ENCODE assay signal across 21 cellular contexts in genomic region chr2:24517247-24517646, GRCh38. TPM values are rescaled to one million over a fixed set of nuclear protein-coding genes. Genes with fewer than 3 reads are reported as not detected.
DNase-seq lines count a peak whose midpoint lies in the region; ATAC-seq, FAIRE-seq and TF ChIP-seq lines count a peak whose summit lies in the region.
"Had no signal": no experiment of that assay in that cellular context is flagged by ENCODE, and none has a peak within 500 bp of the region (broad histone marks: within the 10 kb centered on the region; RNA-seq: fewer than 3 reads in every experiment).

No MANE protein-coding gene starts in this region.

- H3K4me1 ChIP-seq in A549 (peaks cover 15% of the 10 kb centered on the region), GM23338 (ENCODE audit: insufficient read depth) (no peaks in the 10 kb centered on the region), upper lobe of right lung (peaks cover 24% of the 10 kb centered on the region)
- peaks cover 4 to 11% of the 10 kb centered on the region in 2 donors for H3K4me1 ChIP-seq in naive thymus-derived CD4-positive, alpha-beta T cell (ENCODE audit: control insufficient read depth in 2 of 2, insufficient read depth in 2 of 2, low read length in 2 of 2)

- H3K27me3 ChIP-seq in GM23338 (ENCODE audit: insufficient read depth) (no peaks in the 10 kb centered on the region), upper lobe of right lung (no peaks in the 10 kb centered on the region)
- H3K27me3 ChIP-seq in naive thymus-derived CD4-positive, alpha-beta T cell (ENCODE audit: control insufficient read depth in 2 of 2, insufficient read depth in 2 of 2, low read length in 2 of 2) = no peaks in the 10 kb centered on the region

- H3K9me3 ChIP-seq in A549 (no peaks in the 10 kb centered on the region), upper lobe of right lung (no peaks in the 10 kb centered on the region)
- H3K9me3 ChIP-seq in naive thymus-derived CD4-positive, alpha-beta T cell (ENCODE audit: control insufficient read depth in 2 of 3, low read length in 3 of 3) = no peaks in the 10 kb centered on the region

- H3K27ac ChIP-seq in A549 (no peak overlapping the region), GM23338 (ENCODE audit: low read depth) (peak overlapping the region; percentile 61; the same call in 1 of the 2 replicates), upper lobe of right lung (no peak overlapping the region)
- H3K27ac ChIP-seq in naive thymus-derived CD4-positive, alpha-beta T cell (ENCODE audit: low read depth, low read length) = no peak overlapping the region
- H3K27ac ChIP-seq: SK-N-MC had no signal

- H3K9me3 Mint-ChIP-seq in GM23338 (no peaks in the 10 kb centered on the region), brain (peaks cover 15 to 31% (median 26%) of the 10 kb centered on the region in 5 experiments)
- peaks cover 0 to 6% (median 0%) of the 10 kb centered on the region in 11 donors for H3K9me3 Mint-ChIP-seq in naive thymus-derived CD4-positive, alpha-beta T cell
- H3K9me3 Mint-ChIP-seq: HFFc6 had no signal

- no peak overlapping the region for H2AFZ ChIP-seq in GM23338

- H3F3A ChIP-seq in GM23338 (replicated peaks; ENCODE audit: low read depth) = no peaks in the 10 kb centered on the region

- H3K36me3 Mint-ChIP-seq in GM23338 (ENCODE audit: low read depth) (no peaks in the 10 kb centered on the region), brain (peaks cover 42% of the 10 kb centered on the region)
- H3K36me3 Mint-ChIP-seq in naive thymus-derived CD4-positive, alpha-beta T cell = peaks cover 0 to 14% (median 8%) of the 10 kb centered on the region in 5 donors

- H3K9me2 ChIP-seq in GM23338 (ENCODE audit: insufficient read depth) = no peaks in the 10 kb centered on the region

- TF ChIP-seq POLR2A in A549 (IDR thresholded peaks at IDR 0.05; ENCODE audit: low read length) = no peak

- ATAC-seq in A549 (no peak), GM23338 (no peak), upper lobe of right lung (no peak)
- ATAC-seq in naive thymus-derived CD4-positive, alpha-beta T cell = peak; percentile 36

- peaks cover 2% of the 10 kb centered on the region; the same call in 1 of the 3 replicates for H3K4me1 Mint-ChIP-seq in GM23338
- peaks cover 39% of the 10 kb centered on the region for H3K4me1 Mint-ChIP-seq in brain
- H3K4me1 Mint-ChIP-seq in naive thymus-derived CD4-positive, alpha-beta T cell = peaks cover 32 to 84% (median 76%) of the 10 kb centered on the region in 7 donors

- TF ChIP-seq RAD21 in A549 (conservative IDR thresholded peaks at IDR 0.05 in 1 of 2, IDR thresholded peaks at IDR 0.05 in 1 of 2) = no peak

- H3K27me3 Mint-ChIP-seq in GM23338 (ENCODE audit: insufficient read depth, low read depth, poor library complexity) (no peaks in the 10 kb centered on the region), brain (peaks cover 3% of the 10 kb centered on the region)
- no peaks in the 10 kb centered on the region for H3K27me3 Mint-ChIP-seq in naive thymus-derived CD4-positive, alpha-beta T cell

- POLR2A ChIA-PET in A549 (lab: Yijun Ruan, JAX) = no interaction called here
- POLR2A ChIA-PET in naive thymus-derived CD4-positive, alpha-beta T cell (lab: Charles Lee) = no interaction called here

- H3K4me3 ChIP-seq in A549 (no peak overlapping the region), GM23338 (no peak overlapping the region), upper lobe of right lung (no peak overlapping the region)
- no peak overlapping the region for H3K4me3 ChIP-seq in naive thymus-derived CD4-positive, alpha-beta T cell (ENCODE audit: low read length)
- H3K4me3 ChIP-seq: SK-N-MC had no signal

- 89% methylated on average over 5 of the region's 5 CpGs for WGBS in A549 (ENCODE audit: missing lambda C conversion rate)

- intact Hi-C loops in naive thymus-derived CD4-positive, alpha-beta T cell (cut with micrococcal nuclease) = loop anchor here in 1 of 2 donors (5.0 kb wide), 1 partner anchor 60 kb away; no protein-coding TSS in a partner anchor
- intact Hi-C loops in upper lobe of right lung (cut with DNase I) = no loop called here

- H3K4me2 ChIP-seq in A549 = no peak overlapping the region
- no peak overlapping the region for H3K4me2 ChIP-seq in GM23338

- H3K36me3 ChIP-seq in GM23338 (ENCODE audit: insufficient read depth) (no peaks in the 10 kb centered on the region), upper lobe of right lung (no peaks in the 10 kb centered on the region)
- H3K36me3 ChIP-seq in naive thymus-derived CD4-positive, alpha-beta T cell (ENCODE audit: control insufficient read depth in 2 of 3, insufficient read depth in 3 of 3, low read length in 3 of 3) = no peaks in the 10 kb centered on the region

- no peak overlapping the region for H3K27ac Mint-ChIP-seq in GM23338
- peak overlapping the region in 3 of 5 experiments; percentile 31 to 82 (median 34) for H3K27ac Mint-ChIP-seq in brain
- peak overlapping the region in 3 of 9 donors; percentile 8 to 11 (median 11) for H3K27ac Mint-ChIP-seq in naive thymus-derived CD4-positive, alpha-beta T cell
- H3K27ac Mint-ChIP-seq: HFFc6 had no signal

- DNase-seq in A549 (ENCODE audit: low read depth in 1 of 2, low spot score in 1 of 2) = no peak
- DNase-seq in GM23338 (ENCODE audit: low spot score) = no peak
- DNase-seq in naive thymus-derived CD4-positive, alpha-beta T cell = no peak
- no peak for DNase-seq in upper lobe of right lung
- DNase-seq in stimulated activated CD4-positive, alpha-beta T cell treated with anti-CD3 and anti-CD28 coated beads, Interleukin-2, amount 100 ng/mL, for 24 hours = no peak
- DNase-seq in DMS53 (lab: John Stamatoyannopoulos, UW) = no peak
- DNase-seq in midbrain (lab: John Stamatoyannopoulos, UW) = no peak
- DNase-seq: activated naive CD4-positive, alpha-beta T cell treated with Interleukin-2 at 50 U/mL for 16 hours; aorta; C1 segment of cervical spinal cord; HFFc6; KG1; kidney glomerular epithelial cell; NCI-H1436 treated with DMSO at 0.1 percent for 48 hours; NCI-H2171 treated with DMSO at 0.1 percent for 48 hours; NCI-H526; RPMI8226; stimulated activated CD4-positive, alpha-beta T cell treated with anti-CD3 and anti-CD28 coated beads, Interleukin-12 subunit alpha, Interleukin-12 subunit beta, amount 100 ng/mL, for 4 hours had no signal

- peak; percentile 28 for FAIRE-seq in A549 (lab: Jason Lieb, UNC)
- FAIRE-seq: D721Med had no signal

- H3K4me3 Mint-ChIP-seq in GM23338 (no peak overlapping the region), brain (no peak overlapping the region)
- H3K4me3 Mint-ChIP-seq in naive thymus-derived CD4-positive, alpha-beta T cell = peak overlapping the region in 2 of 10 donors; percentile 60 to 72
- H3K4me3 Mint-ChIP-seq: HFFc6 had no signal

- 0 out of 2 replicates have a peak, but pooled peaks cover 10% of the 10 kb centered on the region for H3K79me2 ChIP-seq in GM23338 (replicated peaks; ENCODE audit: insufficient read depth)

- no peak for TF ChIP-seq CTCF in A549 (IDR thresholded peaks at IDR 0.05)
- no peak for TF ChIP-seq CTCF in GM23338 (conservative IDR thresholded peaks at IDR 0.05; ENCODE audit: low read depth in 2 of 2)
- TF ChIP-seq CTCF in brain (conservative IDR thresholded peaks at IDR 0.05) = no peak
- no peak for TF ChIP-seq CTCF in upper lobe of right lung (IDR thresholded peaks at IDR 0.05)

- no peak for TF ChIP-seq EP300 in A549 (IDR thresholded peaks at IDR 0.05)

- CTCF ChIA-PET in A549 (lab: Yijun Ruan, JAX) = interaction anchor here (0.5 to 0.9 kb wide), 3 partner anchors 13 to 816 kb away, joined by 3 read pairs; no protein-coding TSS in a partner anchor
- CTCF ChIA-PET in naive thymus-derived CD4-positive, alpha-beta T cell (lab: Charles Lee) = interaction anchor here (1.5 kb wide), 1 partner anchor 26 kb away, joined by 3 read pairs; no protein-coding TSS in a partner anchor

- H4K20me1 ChIP-seq in GM23338 (replicated peaks; ENCODE audit: insufficient read depth) = no peaks in the 10 kb centered on the region

TF ChIP-seq in A549, 52 proteins besides CTCF, POLR2A, EP300 and RAD21 (continues in another document):
- TF ChIP-seq MAFK (IDR thresholded peaks at IDR 0.05; ENCODE audit: partially characterized antibody) (no peak), MAX (IDR thresholded peaks at IDR 0.05) (no peak), ZNF302 (CRISPR knock-in tag; IDR thresholded peaks at IDR 0.05) (no peak), MAZ (IDR thresholded peaks at IDR 0.05; ENCODE audit: borderline replicate concordance, low read depth, low read length) (no peak), HES2 (IDR thresholded peaks at IDR 0.05) (no peak), HEYL (CRISPR knock-in tag; IDR thresholded peaks at IDR 0.05) (no peak)

TF ChIP-seq in GM23338, 12 proteins besides CTCF, POLR2A, EP300 and RAD21 (continues in another document):
- TF ChIP-seq POLR2AphosphoS5 (IDR thresholded peaks at IDR 0.05; ENCODE audit: low read depth) (no peak), CREB1 (CRISPR knock-in tag; IDR thresholded peaks at IDR 0.05; ENCODE audit: low read depth) (no peak), ZNF114 (CRISPR knock-in tag; IDR thresholded peaks at IDR 0.05) (no peak)

RNA-seq across cellular contexts. Expression of gene NCOA1, which starts 26.2 kb away (rescaled TPM):
- polyA plus RNA-seq in A549 (2011; rRNA removed) = 29.9 and 31.0 TPM in 2 replicates
- 7.6 and 9.6 TPM in 2 replicates for polyA plus RNA-seq in A549 (2012; cell fraction: cytosol; rRNA removed)
- 4.9 and 6.1 TPM in 2 replicates for polyA plus RNA-seq in A549 (2012; cell fraction: nucleus; rRNA removed)
- polyA plus RNA-seq in A549 (2017; fragmentation: RNase III; extraction: RNeasy Plus Mini Kit Qiagen cat#74134 plus additional on column Dnase treatment) = 7.6 to 8.4 TPM (median 7.7 TPM) in 3 replicates
- polyA minus RNA-seq in A549 (2011; rRNA and poly(A)+ RNA removed) = 45.8 and 54.0 TPM in 2 replicates
- 13.1 and 15.1 TPM in 2 replicates for total RNA-seq in GM23338 (2014; rRNA removed; shearing (Covaris generic))
- polyA plus RNA-seq in GM23338 (2016; fragmentation: Nextera tagmentation; extraction: Ambion mirVana) = 6.4 and 7.1 TPM in 2 replicates
- 37.4 TPM for polyA plus RNA-seq in brain (ENCODE audit: insufficient read depth, low read depth, low replicate concordance)
- total RNA-seq in naive thymus-derived CD4-positive, alpha-beta T cell = 10 to 100 TPM; 20.9 to 72.8 (median 46.6) TPM
- 10 to 100 TPM; 13.2 to 20.7 TPM for polyA plus RNA-seq in naive thymus-derived CD4-positive, alpha-beta T cell
- 46.9 TPM for total RNA-seq in upper lobe of right lung
